ENCODE assay signal across 20 cellular contexts in genomic region chr14:100711493-100711892, GRCh38. TPM values are rescaled to one million over a fixed set of nuclear protein-coding genes. Genes with fewer than 3 reads are reported as not detected.
DNase-seq lines count a peak whose midpoint lies in the region; FAIRE-seq and TF ChIP-seq lines count a peak whose summit lies in the region.
"Had no signal": no experiment of that assay in that cellular context is flagged by ENCODE, and none has a peak within 500 bp of the region (broad histone marks: within the 10 kb centered on the region; RNA-seq: fewer than 3 reads in every experiment).

No MANE protein-coding gene starts in this region.

- H3K4me3 ChIP-seq in neural progenitor cell, result no peak overlapping the region
- H3K4me3 ChIP-seq: GM12878 had no signal

- peaks cover 10% of the 10 kb centered on the region for H3K27me3 ChIP-seq in neural progenitor cell

- H3K27ac Mint-ChIP-seq in brain (peak overlapping the region in 4 of 5 experiments; percentile 35 to 95 (median 71)), neural progenitor cell (peak overlapping the region; percentile 93)
- H3K27ac Mint-ChIP-seq: activated T-helper 2 cell treated with anti-CD3 and anti-CD28 coated beads, Interferon-gamma antibody, Interleukin-2, Interleukin-4, amounts not matched to agents 10 μg/mL and 5 μg/mL and 100 μg/mL, durations not matched to agents 14 hours and 24 hours and 36 hours; effector memory CD8-positive, alpha-beta T cell; T-helper 1 cell treated with Interleukin-12 subunit alpha and Interleukin-12 subunit beta and Interleukin-4 antibody, amounts not matched to agents 30 μg/mL and 1 μg/mL, for 36 hours had no signal

- no peak overlapping the region for H3K4me2 ChIP-seq in neural progenitor cell

- peak; percentile 80 for DNase-seq in GF-D8 (lab: John Stamatoyannopoulos, UW)
- peak; percentile 49 to 65 for DNase-seq in NOMO-1 (lab: John Stamatoyannopoulos, UW; ENCODE audit: unreplicated experiment in 2 of 2)
- no peak for DNase-seq in neural progenitor cell (ENCODE audit: low spot score)
- no peak for DNase-seq in D341Med (ENCODE audit: low spot score)
- DNase-seq in urothelium cell line (ENCODE audit: low spot score), result no peak
- DNase-seq in activated CD4-positive, alpha-beta T cell treated with anti-CD3 and anti-CD28 coated beads for 4 hours, result no peak
- DNase-seq in iPS-NIHi7 (ENCODE audit: extremely low spot score), result no peak
- DNase-seq: activated CD4-positive, CD25-positive, alpha-beta regulatory T cell; amygdala; cerebellar nuclear complex; effector memory CD8-positive, alpha-beta T cell; hypothalamus; NCI-H1105; stimulated activated CD4-positive, alpha-beta T cell treated with anti-CD3 and anti-CD28 coated beads, Interleukin-4, amount 100 ng/mL, for 24 hours had no signal

- no peak overlapping the region for H3K27ac ChIP-seq in neural progenitor cell

- H4K20me1 ChIP-seq in neural progenitor cell (ENCODE audit: low read depth), result no peaks in the 10 kb centered on the region

- TF ChIP-seq CTCF in brain (conservative IDR thresholded peaks at IDR 0.05) (no peak), neural progenitor cell (IDR thresholded peaks at IDR 0.05) (no peak)

- no peaks in the 10 kb centered on the region for H3K36me3 Mint-ChIP-seq in brain
- H3K36me3 Mint-ChIP-seq in neural progenitor cell, result no peaks in the 10 kb centered on the region

- H3K4me3 Mint-ChIP-seq in brain, result no peak overlapping the region
- H3K4me3 Mint-ChIP-seq in neural progenitor cell, result no peak overlapping the region
- H3K4me3 Mint-ChIP-seq: effector memory CD8-positive, alpha-beta T cell; T-helper 1 cell treated with Interleukin-12 subunit alpha and Interleukin-12 subunit beta and Interleukin-4 antibody, amounts not matched to agents 30 μg/mL and 1 μg/mL, for 36 hours had no signal

- no peak for FAIRE-seq in urothelium cell line (lab: Jason Lieb, UNC)
- FAIRE-seq: G401.6, GM12878 had no signal

- H3K9ac ChIP-seq in neural progenitor cell, result no peak overlapping the region

- H3K9me3 Mint-ChIP-seq in brain (peaks cover 3 to 11% (median 4%) of the 10 kb centered on the region in 5 experiments), neural progenitor cell (peaks cover 6% of the 10 kb centered on the region)
- H3K9me3 Mint-ChIP-seq: activated T-helper 2 cell treated with anti-CD3 and anti-CD28 coated beads, Interferon-gamma antibody, Interleukin-2, Interleukin-4, amounts not matched to agents 10 μg/mL and 5 μg/mL and 100 μg/mL, durations not matched to agents 14 hours and 24 hours and 36 hours; T-helper 1 cell treated with Interleukin-12 subunit alpha and Interleukin-12 subunit beta and Interleukin-4 antibody, amounts not matched to agents 30 μg/mL and 1 μg/mL, for 36 hours had no signal

- H3K4me1 Mint-ChIP-seq in brain, result peaks cover 55% of the 10 kb centered on the region
- H3K4me1 Mint-ChIP-seq in neural progenitor cell, result peaks cover 46% of the 10 kb centered on the region

- H3K4me1 ChIP-seq in neural progenitor cell, result peaks cover 38% of the 10 kb centered on the region

- peaks cover 3% of the 10 kb centered on the region for H3K9me3 ChIP-seq in neural progenitor cell (ENCODE audit: low read depth)

- no peak overlapping the region for H2AFZ ChIP-seq in neural progenitor cell (replicated peaks)

- no peaks in the 10 kb centered on the region for H3K36me3 ChIP-seq in neural progenitor cell

- peaks cover 15% of the 10 kb centered on the region for H3K27me3 Mint-ChIP-seq in brain
- H3K27me3 Mint-ChIP-seq in neural progenitor cell (ENCODE audit: insufficient read depth, low read depth), result peaks cover 39% of the 10 kb centered on the region

- peaks cover 45% of the 10 kb centered on the region for H3F3A ChIP-seq in neural progenitor cell (ENCODE audit: low read depth)

- no peaks in the 10 kb centered on the region for H3K79me2 ChIP-seq in neural progenitor cell (ENCODE audit: low read depth)

RNA-seq across cellular contexts. Expression of gene DLK1, which starts 15.2 kb away (rescaled TPM):
- polyA plus RNA-seq in brain (ENCODE audit: insufficient read depth, low read depth, low replicate concordance), result 233 TPM
- 312 and 1,018 TPM in 2 replicates for total RNA-seq in neural progenitor cell (ENCODE audit: low replicate concordance)
- total RNA-seq: activated T-helper 2 cell treated with anti-CD3 and anti-CD28 coated beads, Interferon-gamma antibody, Interleukin-2, Interleukin-4, amounts not matched to agents 10 μg/mL and 5 μg/mL and 100 μg/mL, durations not matched to agents 14 hours and 24 hours and 36 hours; osteoblast had no signal
- polyA plus RNA-seq: GM12878 had no signal

Comparison
In these comparisons a context has a peak if more than half of its experiments do, and no peak if none do; other contexts are left out.
1. DNase-seq: peak in GF-D8 (single experiment) and NOMO-1 (2 of 2); none in neural progenitor cell (single experiment), D341Med (single experiment), urothelium cell line (single experiment), activated CD4-positive, alpha-beta T cell treated with anti-CD3 and anti-CD28 coated beads for 4 hours (0 of 2) and iPS-NIHi7 (single experiment).